ENCODE assay signal across 28 cellular contexts in genomic region chr3:186340211-186340610, GRCh38. TPM values are rescaled to one million over a fixed set of nuclear protein-coding genes. Genes with fewer than 3 reads are reported as not detected.
A peak's percentile ranks its signal among the peaks of the same experiment; 100 is the strongest.
DNase-seq lines count a peak whose midpoint lies in the region; ATAC-seq and TF ChIP-seq lines count a peak whose summit lies in the region.
"Had no signal": no experiment of that assay in that cellular context is flagged by ENCODE, and none has a peak within 500 bp of the region (broad histone marks: within the 10 kb centered on the region; RNA-seq: fewer than 3 reads in every experiment).

No MANE protein-coding gene starts in this region.

- no peaks in the 10 kb centered on the region for H3F3A ChIP-seq in GM23248 (ENCODE audit: insufficient read depth)

- TF ChIP-seq POLR2A in spleen (IDR thresholded peaks at IDR 0.05) = no peak

- TF ChIP-seq CTCF in RWPE2 (IDR thresholded peaks at IDR 0.05; ENCODE audit: poor library complexity, severe bottlenecking) = no peak
- TF ChIP-seq CTCF in foreskin keratinocyte (conservative IDR thresholded peaks at IDR 0.05) = no peak
- no peak for TF ChIP-seq CTCF in spleen (IDR thresholded peaks at IDR 0.05 in 8 of 11, conservative IDR thresholded peaks at IDR 0.05 in 3 of 11)

- H2AFZ ChIP-seq in GM23248 = no peak overlapping the region
- H2AFZ ChIP-seq: PC-9 had no signal

- H3K4me3 ChIP-seq in GM23248 = no peak overlapping the region
- H3K4me3 ChIP-seq in RWPE2 (ENCODE audit: severe bottlenecking) = no peak overlapping the region
- no peak overlapping the region for H3K4me3 ChIP-seq in spleen
- H3K4me3 ChIP-seq: colonic mucosa, left ventricle myocardium inferior, PC-9, transverse colon had no signal

- DNase-seq in GM23248 (peak; percentile 20), RWPE2 (ENCODE audit: low spot score) (no peak), foreskin keratinocyte (peak in 1 of 2 donors; percentile 37), UCSD-AML1 (lab: John Stamatoyannopoulos, UW; ENCODE audit: unreplicated experiment) (no peak), spleen (no peak), left ventricle myocardium superior (no peak)
- DNase-seq: activated CD4-positive, alpha-beta T cell treated with anti-CD3 and anti-CD28 coated beads for 4 hours; CD4-positive, alpha-beta T cell; colonic mucosa; DND-41; effector CD8-positive, alpha-beta T cell; head of caudate nucleus; KG1; left ventricle myocardium inferior; naive B cell; NCI-H1417 treated with DMSO at 0.1 percent for 48 hours; NCI-H2029 treated with DMSO at 0.1 percent for 48 hours; NCI-H2227 treated with DMSO at 0.1 percent for 48 hours; NCI-H526 treated with DMSO at 0.1 percent for 48 hours; NK-92 treated with Interleukin-12 subunit alpha and Interleukin-12 subunit beta, amount 100 ng/mL, for 24 hours; PC-9; SHP77 treated with DMSO at 0.1 percent for 48 hours; stimulated activated CD4-positive, alpha-beta T cell treated with anti-CD3 and anti-CD28 coated beads, Interleukin-4, amount 100 ng/mL, for 1 hour; transverse colon had no signal

- intact Hi-C loops in spleen (cut with DNase I; ENCODE audit: low total_unique reads) (no loop called here), left ventricle myocardium superior (cut with micrococcal nuclease) (no loop called here)

- no peaks in the 10 kb centered on the region for H3K9me2 ChIP-seq in GM23248 (ENCODE audit: insufficient read depth)

- H4K20me1 ChIP-seq in GM23248 (ENCODE audit: insufficient read depth) = no peaks in the 10 kb centered on the region

- no peaks in the 10 kb centered on the region for H3K79me2 ChIP-seq in GM23248 (ENCODE audit: insufficient read depth)

- no peaks in the 10 kb centered on the region for H3K4me1 ChIP-seq in GM23248 (ENCODE audit: insufficient read depth)
- no peaks in the 10 kb centered on the region for H3K4me1 ChIP-seq in RWPE2 (ENCODE audit: insufficient read depth, poor library complexity, severe bottlenecking)
- no peaks in the 10 kb centered on the region for H3K4me1 ChIP-seq in foreskin keratinocyte
- H3K4me1 ChIP-seq in spleen = peaks cover 0 to 30% (median 11%) of the 10 kb centered on the region in 6 donors
- H3K4me1 ChIP-seq: colonic mucosa, transverse colon had no signal

- in situ Hi-C loops in GM23248 (cut with MboI) = no loop called here

- H3K27ac ChIP-seq in GM23248 = no peak overlapping the region
- no peak overlapping the region for H3K27ac ChIP-seq in RWPE2 (ENCODE audit: poor library complexity, severe bottlenecking)
- no peak overlapping the region for H3K27ac ChIP-seq in foreskin keratinocyte
- H3K27ac ChIP-seq in spleen = peak overlapping the region in 3 of 8 donors; percentile 18 to 45 (median 39)
- H3K27ac ChIP-seq: colonic mucosa, epithelial cell of prostate, left ventricle myocardium inferior, PC-9, transverse colon had no signal

- H3K27me3 ChIP-seq in GM23248 (replicated peaks; ENCODE audit: insufficient read depth) = peaks cover 42% of the 10 kb centered on the region
- no peaks in the 10 kb centered on the region for H3K27me3 ChIP-seq in RWPE2 (ENCODE audit: insufficient read depth, poor library complexity, severe bottlenecking)
- peaks cover 39% of the 10 kb centered on the region for H3K27me3 ChIP-seq in foreskin keratinocyte
- H3K27me3 ChIP-seq in spleen (replicated peaks in 1 of 7) = no peaks in the 10 kb centered on the region
- H3K27me3 ChIP-seq: colonic mucosa, transverse colon had no signal

- no peaks in the 10 kb centered on the region for H3K36me3 ChIP-seq in GM23248 (ENCODE audit: low read depth)
- H3K36me3 ChIP-seq in RWPE2 (ENCODE audit: low read depth) = no peaks in the 10 kb centered on the region
- H3K36me3 ChIP-seq in spleen = no peaks in the 10 kb centered on the region
- H3K36me3 ChIP-seq: colonic mucosa, left ventricle myocardium inferior, transverse colon had no signal

- no peak overlapping the region for H3K9ac ChIP-seq in GM23248

- H3K9me3 ChIP-seq in GM23248 (ENCODE audit: low read depth) (no peaks in the 10 kb centered on the region), RWPE2 (ENCODE audit: severe bottlenecking) (no peaks in the 10 kb centered on the region), spleen (no peaks in the 10 kb centered on the region)
- H3K9me3 ChIP-seq: colonic mucosa, left ventricle myocardium inferior, transverse colon had no signal

- H3K4me2 ChIP-seq in GM23248 (ENCODE audit: unreplicated experiment) = no peak overlapping the region
- H3K4me2 ChIP-seq: PC-9 had no signal

- ATAC-seq in RWPE2 (ENCODE audit: low read depth) (0 out of 3 replicates have a peak, but pooled peaks have one; percentile 44), foreskin keratinocyte (peak; percentile 36), GM21526 (IDR thresholded peaks at IDR 0.05; ENCODE audit: low FRiP score, unreplicated experiment) (no peak), left ventricle myocardium superior (no peak)
- ATAC-seq: sciatic nerve had no signal

RNA-seq across cellular contexts. Expression of gene DGKG, which starts 21.8 kb away (rescaled TPM):
- 0.38 TPM in 1 of 2 replicates, not detected in the other for total RNA-seq in GM23248 (2014; rRNA removed; shearing (Covaris generic))
- not detected in 2 replicates for polyA plus RNA-seq in GM23248 (2016; fragmentation: Nextera tagmentation; extraction: Ambion mirVana)
- total RNA-seq in foreskin keratinocyte = 0.11 TPM in 1 of 2 replicates, not detected in the other
- 0.09 TPM in 1 of 2 replicates, not detected in the other for polyA plus RNA-seq in foreskin keratinocyte
- 1 to 10 TPM; 4.3 to 7.7 (median 6.4) TPM for total RNA-seq in spleen
- under 1 TPM; 0.22 to 0.93 (median 0.71) TPM for polyA plus RNA-seq in spleen
- total RNA-seq in left ventricle myocardium superior = 18.2 TPM
- total RNA-seq: CD4-positive, alpha-beta T cell; T-helper 2 cell treated with Interferon-gamma antibody and Interleukin-4, amounts not matched to agents 100 ng/mL and 5 ng/mL, for 36 hours had no signal

Comparison
In these comparisons a context has a peak if more than half of its experiments do, and no peak if none do; other contexts are left out.
1. ATAC-seq: peak in RWPE2 (single experiment) and foreskin keratinocyte (single experiment); none in GM21526 (single experiment) and left ventricle myocardium superior (single experiment).